In genomic region chr3:51817375-51817774, GRCh38 we compare ENCODE assay signal across 8 cellular contexts. TPM values are rescaled to one million over a fixed set of nuclear protein-coding genes. Genes with fewer than 3 reads are reported as not detected.
"Had no signal": no experiment of that assay in that cellular context is flagged by ENCODE, and none has a peak within 500 bp of the region (broad histone marks: within the 10 kb centered on the region; RNA-seq: fewer than 3 reads in every experiment).

No MANE protein-coding gene starts in this region.

- DNase-seq: GM23248, GOT3, H7, HFFc6, IMR-90 had no signal

- H3K4me3 Mint-ChIP-seq: HFFc6 had no signal

- H3K9me3 Mint-ChIP-seq: HFFc6 had no signal

- H3K27ac Mint-ChIP-seq: HFFc6 had no signal

- ATAC-seq: HCT116 had no signal

RNA-seq across cellular contexts. Expression of gene IQCF6, which starts 38.3 kb away (rescaled TPM):
- total RNA-seq: GM23248, H4, H7, HFFc6, HT1080, IMR-90 had no signal

RNA-seq across cellular contexts. Expression of gene IQCF2, which starts 44.0 kb away (rescaled TPM):
- total RNA-seq: GM23248, H4, H7, HFFc6, HT1080, IMR-90 had no signal

RNA-seq across cellular contexts. Expression of gene IQCF5, which starts 58.0 kb away (rescaled TPM):
- total RNA-seq: GM23248, H4, H7, HFFc6, HT1080, IMR-90 had no signal
